Comparison of ENCODE assay signal across 7 cellular contexts in the genomic region with DNA sequence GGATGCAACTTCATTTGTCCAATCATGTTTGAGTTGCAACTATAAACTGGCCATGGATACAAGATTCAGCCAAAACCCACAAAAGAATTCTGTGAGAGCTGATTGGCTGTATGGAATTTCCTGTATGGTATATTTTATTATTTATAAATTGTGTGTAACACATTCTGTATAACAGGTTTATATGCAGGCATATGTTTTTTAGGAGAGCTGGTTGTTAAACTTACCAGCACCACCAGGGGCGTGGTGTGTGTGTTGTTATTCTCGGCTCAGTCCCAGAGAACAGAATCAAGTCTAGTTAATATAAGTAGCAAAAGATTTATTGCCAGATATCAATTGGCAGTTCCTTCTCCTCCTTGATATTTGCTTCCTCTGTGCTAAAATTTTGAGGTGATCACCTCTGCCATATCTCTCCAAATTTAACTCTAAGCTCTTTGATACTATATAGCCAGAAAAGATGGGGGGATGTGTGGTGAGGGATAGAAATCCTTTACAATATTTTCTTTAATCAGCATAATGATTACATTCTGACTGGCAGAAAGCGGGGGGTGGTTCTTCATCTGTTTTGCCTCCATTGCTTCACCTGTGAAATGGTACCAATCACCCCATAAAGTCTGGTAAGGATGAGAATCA. TPM values are rescaled to one million over a fixed set of nuclear protein-coding genes. Genes with fewer than 3 reads are reported as not detected.
A peak's percentile ranks its signal among the peaks of the same experiment; 100 is the strongest.
DNase-seq lines count a peak whose midpoint lies in the region; ATAC-seq and TF ChIP-seq lines count a peak whose summit lies in the region.

No MANE protein-coding gene starts in this region.

- no peak overlapping the region for H3K27ac Mint-ChIP-seq in neural crest cell (ENCODE audit: unreplicated experiment)
- no peak overlapping the region for H3K27ac Mint-ChIP-seq in activated T-helper 1 cell treated with anti-CD3 and anti-CD28 coated beads, Interleukin-12 subunit alpha, Interleukin-12 subunit beta, Interleukin-2, Interleukin-4 antibody, amounts not matched to agents 30 ng/mL and 10 ng/mL and 1 ng/mL, durations not matched to agents 14 hours and 24 hours and 36 hours

- no peaks in the 10 kb centered on the region for H3K9me3 Mint-ChIP-seq in neural crest cell
- no peaks in the 10 kb centered on the region for H3K9me3 Mint-ChIP-seq in activated T-helper 1 cell treated with anti-CD3 and anti-CD28 coated beads, Interleukin-12 subunit alpha, Interleukin-12 subunit beta, Interleukin-2, Interleukin-4 antibody, amounts not matched to agents 30 ng/mL and 10 ng/mL and 1 ng/mL, durations not matched to agents 14 hours and 24 hours and 36 hours

- intact Hi-C loops in activated T-helper 1 cell treated with anti-CD3 and anti-CD28 coated beads, Interleukin-12 subunit alpha, Interleukin-12 subunit beta, Interleukin-2, Interleukin-4 antibody, amounts not matched to agents 30 ng/mL and 10 ng/mL and 1 ng/mL, durations not matched to agents 14 hours and 24 hours and 36 hours (cut with micrococcal nuclease), result loop anchor here (1.0 kb wide), 1 partner anchor 448 kb away; no protein-coding TSS in a partner anchor

- no peak for ATAC-seq in HG02938 (IDR thresholded peaks at IDR 0.05; ENCODE audit: unreplicated experiment)
- ATAC-seq in HG03521 (IDR thresholded peaks at IDR 0.05; ENCODE audit: unreplicated experiment), result no peak

- no peak overlapping the region for H3K4me3 Mint-ChIP-seq in neural crest cell
- no peak overlapping the region for H3K4me3 Mint-ChIP-seq in activated T-helper 1 cell treated with anti-CD3 and anti-CD28 coated beads, Interleukin-12 subunit alpha, Interleukin-12 subunit beta, Interleukin-2, Interleukin-4 antibody, amounts not matched to agents 30 ng/mL and 10 ng/mL and 1 ng/mL, durations not matched to agents 14 hours and 24 hours and 36 hours

- TF ChIP-seq CTCF in GM12874 (IDR thresholded peaks at IDR 0.05; ENCODE audit: insufficient read depth, low read depth, low read length) (peak; percentile 45; the same call in 1 of the 2 replicates), neural crest cell (conservative IDR thresholded peaks at IDR 0.05) (peak; percentile 67)

- peaks cover 15% of the 10 kb centered on the region for H3K27me3 Mint-ChIP-seq in neural crest cell (ENCODE audit: low read depth)
- peaks cover 17% of the 10 kb centered on the region for H3K27me3 Mint-ChIP-seq in activated T-helper 1 cell treated with anti-CD3 and anti-CD28 coated beads, Interleukin-12 subunit alpha, Interleukin-12 subunit beta, Interleukin-2, Interleukin-4 antibody, amounts not matched to agents 30 ng/mL and 10 ng/mL and 1 ng/mL, durations not matched to agents 14 hours and 24 hours and 36 hours (ENCODE audit: insufficient read depth)

- H3K4me1 Mint-ChIP-seq in neural crest cell, result peaks cover 13% of the 10 kb centered on the region
- H3K4me1 Mint-ChIP-seq in activated T-helper 1 cell treated with anti-CD3 and anti-CD28 coated beads, Interleukin-12 subunit alpha, Interleukin-12 subunit beta, Interleukin-2, Interleukin-4 antibody, amounts not matched to agents 30 ng/mL and 10 ng/mL and 1 ng/mL, durations not matched to agents 14 hours and 24 hours and 36 hours (ENCODE audit: low read depth), result no peaks in the 10 kb centered on the region

- H3K36me3 Mint-ChIP-seq in neural crest cell (ENCODE audit: low read depth), result no peaks in the 10 kb centered on the region
- H3K36me3 Mint-ChIP-seq in activated T-helper 1 cell treated with anti-CD3 and anti-CD28 coated beads, Interleukin-12 subunit alpha, Interleukin-12 subunit beta, Interleukin-2, Interleukin-4 antibody, amounts not matched to agents 30 ng/mL and 10 ng/mL and 1 ng/mL, durations not matched to agents 14 hours and 24 hours and 36 hours (ENCODE audit: low read depth), result no peaks in the 10 kb centered on the region

- DNase-seq in NCI-H2227 (lab: John Stamatoyannopoulos, UW; ENCODE audit: unreplicated experiment) (peak; percentile 30), cerebellar cortex (ENCODE audit: low spot score) (peak; percentile 12), neural crest cell (ENCODE audit: low read depth, low spot score) (no peak)
- DNase-seq in activated T-helper 1 cell treated with anti-CD3 and anti-CD28 coated beads, Interleukin-12 subunit alpha, Interleukin-12 subunit beta, Interleukin-2, Interleukin-4 antibody, amounts not matched to agents 30 ng/mL and 10 ng/mL and 1 ng/mL, durations not matched to agents 14 hours and 24 hours and 36 hours (ENCODE audit: low spot score), result no peak

RNA-seq across cellular contexts. Expression of a gene that starts 22.9 kb away (rescaled TPM):
- total RNA-seq in neural crest cell, result 5.6 and 7.4 TPM in 2 replicates
- 3.3 and 6.1 TPM in 2 replicates for total RNA-seq in activated T-helper 1 cell treated with anti-CD3 and anti-CD28 coated beads, Interleukin-12 subunit alpha, Interleukin-12 subunit beta, Interleukin-2, Interleukin-4 antibody, amounts not matched to agents 30 ng/mL and 10 ng/mL and 1 ng/mL, durations not matched to agents 14 hours and 24 hours and 36 hours

RNA-seq across cellular contexts. Expression of a gene that starts 37.0 kb away (rescaled TPM):
- total RNA-seq in neural crest cell, result 77.8 and 82.1 TPM in 2 replicates
- total RNA-seq in activated T-helper 1 cell treated with anti-CD3 and anti-CD28 coated beads, Interleukin-12 subunit alpha, Interleukin-12 subunit beta, Interleukin-2, Interleukin-4 antibody, amounts not matched to agents 30 ng/mL and 10 ng/mL and 1 ng/mL, durations not matched to agents 14 hours and 24 hours and 36 hours, result 39.7 and 41.2 TPM in 2 replicates

Comparison
In these comparisons a context has a peak if more than half of its experiments do, and no peak if none do; other contexts are left out.
1. DNase-seq: peak in NCI-H2227 (single experiment) and cerebellar cortex (single experiment); none in neural crest cell (single experiment) and activated T-helper 1 cell treated with anti-CD3 and anti-CD28 coated beads, Interleukin-12 subunit alpha, Interleukin-12 subunit beta, Interleukin-2, Interleukin-4 antibody, amounts not matched to agents 30 ng/mL and 10 ng/mL and 1 ng/mL, durations not matched to agents 14 hours and 24 hours and 36 hours (single experiment).